2 cellular contexts compared by ENCODE assay signal in genomic region chr13:50129065-50129922, GRCh38.
TF ChIP-seq lines count a peak whose summit lies in the region.

No MANE protein-coding gene starts in this region.

TF ChIP-seq in IMR-90, 13 proteins besides CTCF, POLR2A, EP300 and RAD21 (continued from another document):
- TF ChIP-seq USF2 (IDR thresholded peaks at IDR 0.05; ENCODE audit: low read depth, low read length), result no peak
- no peak for TF ChIP-seq MXI1 (IDR thresholded peaks at IDR 0.05; ENCODE audit: borderline replicate concordance, low read depth, low read length)

TF ChIP-seq in SK-N-SH, 30 proteins besides CTCF, POLR2A, EP300 and RAD21 (continued from another document):
- TF ChIP-seq TEAD4 (IDR thresholded peaks at IDR 0.05; ENCODE audit: borderline replicate concordance, insufficient read depth), result no peak
- no peak for TF ChIP-seq REST (IDR thresholded peaks at IDR 0.05; ENCODE audit: low read depth, low read length)
